ENCODE assay signal across 8 cellular contexts in the genomic region with DNA sequence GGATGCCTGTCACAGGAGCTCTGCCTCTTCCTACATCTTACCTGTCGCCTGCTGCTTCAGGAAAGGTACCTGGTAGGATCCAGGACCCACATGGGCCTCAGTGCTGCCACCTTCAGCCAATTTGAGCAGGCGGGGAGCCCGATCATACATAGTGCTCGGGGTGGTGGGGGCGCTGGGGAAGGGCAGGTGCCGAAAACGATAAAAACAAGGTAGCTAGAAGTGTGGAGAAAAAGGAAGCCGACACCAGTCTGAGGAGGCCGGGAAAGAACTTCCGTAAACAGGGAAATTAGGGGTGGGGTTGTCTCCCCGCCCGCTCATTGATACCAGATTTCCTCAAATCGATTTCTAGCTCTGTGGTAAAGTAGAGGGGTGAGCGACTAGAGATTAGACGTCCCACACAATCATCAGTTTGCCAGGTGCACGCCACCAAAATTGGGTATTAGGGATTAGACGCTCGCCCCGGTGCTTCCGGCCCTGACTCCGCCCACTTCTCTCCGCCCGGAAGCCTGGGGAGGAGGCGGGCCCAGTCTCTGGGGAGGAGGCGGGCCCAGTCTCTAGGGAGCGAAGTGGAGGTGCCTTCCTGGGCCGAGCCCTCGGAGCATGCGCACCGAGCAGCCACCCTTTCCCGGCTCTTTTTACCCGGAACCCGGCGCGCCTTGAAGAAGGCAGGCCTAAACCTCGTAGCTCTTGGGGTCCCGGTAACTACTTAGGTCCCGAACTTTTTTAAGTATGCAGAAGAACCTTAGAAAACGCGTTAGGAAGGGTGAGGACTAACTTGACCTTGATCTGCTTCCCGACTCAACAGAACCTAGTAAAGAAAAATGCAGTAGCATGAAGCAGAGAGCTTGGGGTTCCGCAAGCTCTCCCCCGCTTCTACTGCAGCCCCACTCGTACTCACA. TPM values are rescaled to one million over a fixed set of nuclear protein-coding genes. Genes with fewer than 3 reads are reported as not detected.
DNase-seq lines count a peak whose midpoint lies in the region; FAIRE-seq and TF ChIP-seq lines count a peak whose summit lies in the region.

TSS of gene STPG2 (minus strand) at position 476 of the 899 bp plus-strand sequence.

- peak within 1 kb of the TSS; percentile 70 for H3K4me2 ChIP-seq in Loucy (ENCODE audit: low read depth, low read length, poor library complexity, severe bottlenecking)
- H3K4me2 ChIP-seq in neuronal stem cell (ENCODE audit: insufficient read depth, low read length, poor library complexity, severe bottlenecking) = peak within 1 kb of the TSS; percentile 63

- no CpG with 5 or more reads among the region's 44 CpGs for WGBS in neuronal stem cell (ENCODE audit: extremely low coverage in 2 of 2, insufficient read length in 2 of 2, insufficient replicate concordance in 1 of 2), 2 donors

- no peaks in the 10 kb centered on the region for H3K79me1 ChIP-seq in neuronal stem cell (ENCODE audit: low read depth, low read length)

- FAIRE-seq in frontal cortex (lab: Jason Lieb, UNC) = no peak

- H2BK12ac ChIP-seq in neuronal stem cell (ENCODE audit: low read length) = no peak within 1 kb of the TSS

- H3K9ac ChIP-seq in Loucy (ENCODE audit: low read depth, low read length, poor library complexity, severe bottlenecking) = peak within 1 kb of the TSS; percentile 81
- H3K9ac ChIP-seq in neuronal stem cell (ENCODE audit: low read depth, low read length, poor library complexity) = no peak within 1 kb of the TSS
- peak within 1 kb of the TSS; percentile 68 to 91 (median 82) for H3K9ac ChIP-seq in subcutaneous abdominal adipose tissue (ENCODE audit: low read length in 5 of 5)

- no peak within 1 kb of the TSS for H3K4ac ChIP-seq in neuronal stem cell (ENCODE audit: low read length)

- H2BK120ac ChIP-seq in neuronal stem cell (ENCODE audit: low read depth, low read length) = no peak within 1 kb of the TSS

- peak within 1 kb of the TSS; percentile 86 for H2AFZ ChIP-seq in Loucy (ENCODE audit: low read length)
- H2AFZ ChIP-seq in neuronal stem cell (ENCODE audit: low read length) = peak within 1 kb of the TSS; percentile 89

- no peak within 1 kb of the TSS for H3K14ac ChIP-seq in neuronal stem cell (ENCODE audit: low read length)

- no peak within 1 kb of the TSS for H3K18ac ChIP-seq in neuronal stem cell (ENCODE audit: low read length)

- H3K4me3 ChIP-seq in Loucy (ENCODE audit: low read length, poor library complexity, severe bottlenecking) (peak within 1 kb of the TSS; percentile 76), neuronal stem cell (ENCODE audit: low read length in 2 of 2) (peak within 1 kb of the TSS; percentile 68 to 88), subcutaneous abdominal adipose tissue (ENCODE audit: low read depth in 1 of 5, low read length in 5 of 5) (peak within 1 kb of the TSS; percentile 87 to 97 (median 92))

- H3K4me1 ChIP-seq in Loucy (ENCODE audit: insufficient read depth, low read length, poor library complexity, severe bottlenecking) (peaks cover 19% of the 10 kb centered on the region), neuronal stem cell (ENCODE audit: control insufficient read depth in 2 of 2, insufficient read depth in 1 of 2, low read depth in 1 of 2, low read length in 2 of 2) (peaks cover 0 to 1% of the 10 kb centered on the region in 2 donors), subcutaneous abdominal adipose tissue (ENCODE audit: control insufficient read depth in 5 of 5, insufficient read depth in 5 of 5, low read length in 5 of 5) (peaks cover 0 to 13% (median 12%) of the 10 kb centered on the region in 5 donors)

- H2BK15ac ChIP-seq in neuronal stem cell (ENCODE audit: low read length) = no peak within 1 kb of the TSS

- no peak within 1 kb of the TSS for H4K91ac ChIP-seq in neuronal stem cell (ENCODE audit: low read depth, low read length, poor library complexity)

- H4K20me1 ChIP-seq in Loucy (ENCODE audit: insufficient read depth, low read length, poor library complexity, severe bottlenecking) = no peaks in the 10 kb centered on the region

- in situ Hi-C loops in G401 (cut with HindIII; ENCODE audit: low sequenced_read_pairs) = no loop called here

- H3F3A ChIP-seq in Loucy (ENCODE audit: low read depth) = no peaks in the 10 kb centered on the region

- no peaks in the 10 kb centered on the region for H3K79me2 ChIP-seq in Loucy (ENCODE audit: insufficient read depth, low read length)

- H3K27me3 ChIP-seq in Loucy (ENCODE audit: insufficient read depth, low read length, poor library complexity, severe bottlenecking) = no peaks in the 10 kb centered on the region
- H3K27me3 ChIP-seq in neuronal stem cell (ENCODE audit: control insufficient read depth in 3 of 3, insufficient read depth in 3 of 3, low read depth in 1 of 3, low read length in 3 of 3) = no peaks in the 10 kb centered on the region
- H3K27me3 ChIP-seq in subcutaneous abdominal adipose tissue (ENCODE audit: control insufficient read depth in 5 of 5, insufficient read depth in 4 of 5, low read length in 5 of 5) = no peaks in the 10 kb centered on the region

- DNase-seq in G401 (ENCODE audit: low spot score) (peak; percentile 86), H4 (ENCODE audit: low spot score) (peak; percentile 91), SHP77 treated with DMSO at 0.1 percent for 48 hours (lab: John Stamatoyannopoulos, UW) (peak; percentile 46), frontal cortex (ENCODE audit: low spot score in 2 of 2) (peak; percentile 50 to 75), neuronal stem cell (ENCODE audit: low spot score) (peak; percentile 79)
- peak; percentile 95 for DNase-seq in activated naive CD4-positive, alpha-beta T cell treated with Interleukin-2 at 50 U/mL for 16 hours

- H2BK5ac ChIP-seq in neuronal stem cell (ENCODE audit: low read length) = no peak within 1 kb of the TSS

- peak within 1 kb of the TSS; percentile 70 for H4K8ac ChIP-seq in neuronal stem cell (ENCODE audit: low read depth, low read length)

- H3K9me2 ChIP-seq in Loucy (replicated peaks; ENCODE audit: low read depth, low read length) = no peaks in the 10 kb centered on the region

- peak within 1 kb of the TSS; percentile 35 for H3K27ac ChIP-seq in neuronal stem cell (replicated peaks; ENCODE audit: low read length)
- H3K27ac ChIP-seq in subcutaneous abdominal adipose tissue (ENCODE audit: low read depth, low read length) = peak within 1 kb of the TSS; percentile 81

- no peak within 1 kb of the TSS for H2AK5ac ChIP-seq in neuronal stem cell (ENCODE audit: low read depth, low read length)

- H3K23ac ChIP-seq in neuronal stem cell (ENCODE audit: low read depth, low read length, poor library complexity) = no peak within 1 kb of the TSS

- H3K9me3 ChIP-seq in Loucy (ENCODE audit: insufficient read depth, low read depth, low read length) (no peaks in the 10 kb centered on the region), neuronal stem cell (replicated peaks in 1 of 2; ENCODE audit: control insufficient read depth in 2 of 2, insufficient read depth in 1 of 2, low read depth in 1 of 2, low read length in 2 of 2) (no peaks in the 10 kb centered on the region), subcutaneous abdominal adipose tissue (ENCODE audit: control insufficient read depth in 5 of 5, low read length in 5 of 5) (no peaks in the 10 kb centered on the region)

- peak; percentile 84 for TF ChIP-seq CTCF in Loucy (conservative IDR thresholded peaks at IDR 0.05; ENCODE audit: low read length)

- H3K36me3 ChIP-seq in Loucy (ENCODE audit: insufficient read depth, low read length) (no peaks in the 10 kb centered on the region), neuronal stem cell (replicated peaks in 1 of 2; ENCODE audit: control insufficient read depth in 2 of 2, insufficient read depth in 2 of 2, low read length in 2 of 2) (no peaks in the 10 kb centered on the region), subcutaneous abdominal adipose tissue (ENCODE audit: control insufficient read depth in 5 of 5, insufficient read depth in 5 of 5, low read length in 5 of 5) (no peaks in the 10 kb centered on the region)

RNA-seq across cellular contexts. Expression of gene STPG2, which starts in this region (rescaled TPM):
- total RNA-seq in G401 (2014; rRNA removed; shearing (Covaris generic)) = 0.12 TPM in 1 of 2 replicates, not detected in the other
- not detected in 2 replicates for total RNA-seq in H4 (2014; rRNA removed; shearing (Covaris generic))
- total RNA-seq in frontal cortex = 7.3 TPM
- polyA plus RNA-seq in neuronal stem cell (2013, experiment 1 of 2) = 0.06 TPM
- 0.07 TPM for polyA plus RNA-seq in neuronal stem cell (2013, experiment 2 of 2)

Comparison
In these comparisons a context has a peak if more than half of its experiments do, and no peak if none do; other contexts are left out.
1. Peak in every context shown above with its lines: DNase-seq, H3K4me3 ChIP-seq and H3K27ac ChIP-seq.
2. Peak in DNase-seq in G401; RNA of the gene not detected or under 1 TPM.
3. Peak in DNase-seq in H4; RNA of the gene not detected or under 1 TPM.